ENCODE assay signal across 16 cellular contexts in the genomic region with DNA sequence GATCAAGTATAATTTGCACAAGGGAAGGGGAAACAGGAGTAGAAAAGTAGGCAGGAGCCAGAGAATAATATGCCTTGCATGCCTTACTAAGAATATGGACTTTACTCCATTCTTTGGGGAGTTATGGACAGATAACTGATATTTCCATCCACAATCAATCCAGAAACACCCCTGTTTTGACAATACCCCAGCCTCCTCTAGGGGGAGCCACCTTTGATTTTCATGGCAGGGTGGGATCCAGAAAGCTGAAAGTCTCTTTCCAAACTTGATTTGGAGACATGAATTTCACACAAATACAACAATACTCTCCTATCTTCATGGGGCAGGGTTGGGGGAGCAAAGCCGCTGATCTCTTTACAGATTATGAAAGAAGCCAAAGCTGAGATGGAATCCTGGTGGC.
DNase-seq lines count a peak whose midpoint lies in the region; ATAC-seq and TF ChIP-seq lines count a peak whose summit lies in the region.
"Had no signal": no experiment of that assay in that cellular context is flagged by ENCODE, and none has a peak within 500 bp of the region (broad histone marks: within the 10 kb centered on the region; RNA-seq: fewer than 3 reads in every experiment).

No MANE protein-coding gene starts in this region.

- intact Hi-C loops in Caco-2 (cut with micrococcal nuclease; ENCODE audit: unreplicated experiment) (no loop called here), HCT116 (cut with micrococcal nuclease) (no loop called here), mucosa of descending colon (cut with DNase I, micrococcal nuclease) (no loop called here)

- CTCF ChIA-PET in Caco-2 (lab: Charles Lee), result no interaction called here
- CTCF ChIA-PET in HCT116 (lab: Charles Lee), result no interaction called here

- no peak overlapping the region for H3K4me3 Mint-ChIP-seq in Caco-2 (ENCODE audit: unreplicated experiment)
- H3K4me3 Mint-ChIP-seq: activated naive CD4-positive, alpha-beta T cell treated with anti-CD3 and anti-CD28 coated beads, Interleukin-2, amount 50 U/mL, for 24 hours; CD14-positive monocyte; stimulated activated naive CD8-positive, alpha-beta T cell treated with anti-CD3 and anti-CD28 coated beads, Interleukin-15, Interleukin-2, amounts not matched to agents 100 ng/mL and 50 ng/mL, for 24 hours had no signal

- POLR2A ChIA-PET in Caco-2 (lab: Charles Lee), result no interaction called here
- POLR2A ChIA-PET in HCT116 (lab: Charles Lee), result no interaction called here

- H3K4me3 ChIP-seq in Caco-2 (ENCODE audit: low read depth, low read length), result no peak overlapping the region
- no peak overlapping the region for H3K4me3 ChIP-seq in HCT116 (replicated peaks in 1 of 2; ENCODE audit: low read depth in 1 of 2, low read length in 2 of 2)
- H3K4me3 ChIP-seq in mucosa of descending colon, result no peak overlapping the region
- H3K4me3 ChIP-seq: heart right ventricle, SJSA1 had no signal

- TF ChIP-seq CTCF in Caco-2 (IDR thresholded peaks at IDR 0.05; ENCODE audit: insufficient read depth in 1 of 2, low read depth in 1 of 2, low read length in 1 of 2, severe bottlenecking in 1 of 2, unreplicated experiment in 1 of 2) (peak; percentile 47 to 52), HCT116 (IDR thresholded peaks at IDR 0.05 in 2 of 3, conservative IDR thresholded peaks at IDR 0.05 in 1 of 3; ENCODE audit: borderline replicate concordance in 1 of 3, insufficient read depth in 1 of 3, low read depth in 2 of 3, low read length in 2 of 3) (peak in 2 of 3 experiments; percentile 40 to 49; a peak in 4 of 6 replicates), mucosa of descending colon (IDR thresholded peaks at IDR 0.05) (no peak)

- peaks cover 7% of the 10 kb centered on the region for H3K27me3 Mint-ChIP-seq in Caco-2 (ENCODE audit: insufficient read depth, unreplicated experiment)
- H3K27me3 Mint-ChIP-seq: activated naive CD4-positive, alpha-beta T cell treated with anti-CD3 and anti-CD28 coated beads, Interleukin-2, amount 50 U/mL, for 24 hours; stimulated activated naive CD8-positive, alpha-beta T cell treated with anti-CD3 and anti-CD28 coated beads, Interleukin-15, Interleukin-2, amounts not matched to agents 100 ng/mL and 50 ng/mL, for 24 hours had no signal

- H3K27me3 ChIP-seq in Caco-2 (replicated peaks; ENCODE audit: control insufficient read depth, insufficient read depth, low read length) (no peaks in the 10 kb centered on the region), HCT116 (ENCODE audit: insufficient read depth, low read length) (no peaks in the 10 kb centered on the region)
- H3K27me3 ChIP-seq: heart right ventricle, SJSA1 had no signal

- no peak overlapping the region for H3K27ac Mint-ChIP-seq in Caco-2 (ENCODE audit: unreplicated experiment)
- H3K27ac Mint-ChIP-seq: activated naive CD4-positive, alpha-beta T cell treated with anti-CD3 and anti-CD28 coated beads, Interleukin-2, amount 50 U/mL, for 24 hours; CD14-positive monocyte; stimulated activated naive CD8-positive, alpha-beta T cell treated with anti-CD3 and anti-CD28 coated beads, Interleukin-15, Interleukin-2, amounts not matched to agents 100 ng/mL and 50 ng/mL, for 24 hours had no signal

- H3K36me3 ChIP-seq in Caco-2 (ENCODE audit: control insufficient read depth, insufficient read depth, low read length) (no peaks in the 10 kb centered on the region), HCT116 (ENCODE audit: control insufficient read depth in 1 of 2, insufficient read depth in 2 of 2, low read length in 2 of 2) (no peaks in the 10 kb centered on the region), mucosa of descending colon (ENCODE audit: low read depth) (no peaks in the 10 kb centered on the region)
- H3K36me3 ChIP-seq: heart right ventricle, SJSA1 had no signal

- H3K9ac ChIP-seq in HCT116 (ENCODE audit: low read length), result no peak overlapping the region

- H3K79me2 ChIP-seq in HCT116 (ENCODE audit: insufficient read depth, low read length), result no peaks in the 10 kb centered on the region

- no peaks in the 10 kb centered on the region for H3K9me2 ChIP-seq in HCT116 (ENCODE audit: insufficient read depth)

- H3K4me1 ChIP-seq in Caco-2 (no peaks in the 10 kb centered on the region), HCT116 (ENCODE audit: control insufficient read depth in 1 of 2, insufficient read depth in 2 of 2, low read length in 2 of 2) (no peaks in the 10 kb centered on the region), mucosa of descending colon (ENCODE audit: low read depth) (no peaks in the 10 kb centered on the region)
- H3K4me1 ChIP-seq: heart right ventricle, SJSA1 had no signal

- no TSS peak for BruUV-seq in Caco-2 (replicated peaks; lab: Mats Ljungman, UMichigan)
- no TSS peak for BruUV-seq in HCT116 (replicated peaks; lab: Mats Ljungman, UMichigan)

- no peak for TF ChIP-seq POLR2A in HCT116 (IDR thresholded peaks at IDR 0.05; ENCODE audit: borderline replicate concordance, extremely low read depth, insufficient read depth, insufficient read length)

- ATAC-seq in HCT116, result no peak
- no peak for ATAC-seq in mucosa of descending colon
- ATAC-seq in GM21825 (IDR thresholded peaks at IDR 0.05; ENCODE audit: unreplicated experiment), result no peak
- no peak for ATAC-seq in GM19463 (IDR thresholded peaks at IDR 0.05; ENCODE audit: unreplicated experiment)
- ATAC-seq: heart right ventricle had no signal

- no peaks in the 10 kb centered on the region for H3K4me1 Mint-ChIP-seq in Caco-2 (ENCODE audit: low read depth, unreplicated experiment)
- H3K4me1 Mint-ChIP-seq: activated naive CD4-positive, alpha-beta T cell treated with anti-CD3 and anti-CD28 coated beads, Interleukin-2, amount 50 U/mL, for 24 hours; CD14-positive monocyte had no signal

- no peaks in the 10 kb centered on the region for H3K36me3 Mint-ChIP-seq in Caco-2 (ENCODE audit: insufficient read depth, unreplicated experiment)
- H3K36me3 Mint-ChIP-seq: activated naive CD4-positive, alpha-beta T cell treated with anti-CD3 and anti-CD28 coated beads, Interleukin-2, amount 50 U/mL, for 24 hours; CD14-positive monocyte had no signal

- H3K27ac ChIP-seq in HCT116 (ENCODE audit: low read depth, low read length), result no peak overlapping the region
- H3K27ac ChIP-seq: heart right ventricle, SJSA1 had no signal

- H4K20me1 ChIP-seq in HCT116 (ENCODE audit: insufficient read depth), result no peaks in the 10 kb centered on the region

- RAD21 ChIA-PET in HCT116 (lab: Charles Lee; ENCODE audit: low non-redundant PET in 1 of 2, low total read pairs in 2 of 2, uncharacterized antibody in 2 of 2, unreplicated experiment in 2 of 2), result no interaction called here

- TF ChIP-seq RAD21 in HCT116 (IDR thresholded peaks at IDR 0.05; ENCODE audit: low read depth), result no peak

- H3K9me3 ChIP-seq in Caco-2 (no peaks in the 10 kb centered on the region), HCT116 (ENCODE audit: control insufficient read depth in 1 of 2, insufficient read depth in 1 of 2, low read depth in 1 of 2, low read length in 2 of 2) (peaks cover 0 to 4% of the 10 kb centered on the region in 2 experiments; a peak in 1 of 4 replicates), mucosa of descending colon (no peaks in the 10 kb centered on the region)
- H3K9me3 ChIP-seq: SJSA1 had no signal

- no peak overlapping the region for H2AFZ ChIP-seq in HCT116 (ENCODE audit: low read depth, low read length, poor library complexity, severe bottlenecking)

- no peak overlapping the region for H3K4me2 ChIP-seq in HCT116 (ENCODE audit: low read length)

- no peaks in the 10 kb centered on the region for H3K9me3 Mint-ChIP-seq in Caco-2 (ENCODE audit: unreplicated experiment)

- DNase-seq in Caco-2 (peak in 1 of 2 experiments; percentile 37), HCT116 (ENCODE audit: low read depth, low spot score) (no peak), RPMI8226 (peak; percentile 8), iPS-NIHi11 (ENCODE audit: low spot score) (peak; percentile 47), mucosa of descending colon (no peak), OCI-M2 (lab: John Stamatoyannopoulos, UW; ENCODE audit: unreplicated experiment) (no peak)
- DNase-seq: caudate nucleus, heart right ventricle, NCI-H1436 treated with DMSO at 0.1 percent for 48 hours, NCI-H526 had no signal

TF ChIP-seq in HCT116, 20 proteins besides CTCF, POLR2A, EP300 and RAD21:
- TF ChIP-seq TCF7L2 (IDR thresholded peaks at IDR 0.05; ENCODE audit: borderline replicate concordance, extremely low read depth, insufficient read depth, insufficient read length) (no peak), SRF (IDR thresholded peaks at IDR 0.05; ENCODE audit: low read depth) (no peak), POLR2AphosphoS5 (IDR thresholded peaks at IDR 0.05; ENCODE audit: low read depth, low read length) (no peak)

Comparison
In these comparisons a context has a peak if more than half of its experiments do, and no peak if none do; other contexts are left out.
1. DNase-seq: peak in RPMI8226 (single experiment) and iPS-NIHi11 (single experiment); none in HCT116 (single experiment), mucosa of descending colon (0 of 3) and OCI-M2 (single experiment).